1 cellular context compared by ENCODE assay signal in genomic region chr3:42032693-42033349, GRCh38.
A peak's percentile ranks its signal among the peaks of the same experiment; 100 is the strongest.
TF ChIP-seq lines count a peak whose summit lies in the region.

No MANE protein-coding gene starts in this region.

TF ChIP-seq in HepG2, 621 proteins besides CTCF, POLR2A, EP300 and RAD21 (continued from another document and continues in another):
- TF ChIP-seq NFAT5 (CRISPR knock-in tag; IDR thresholded peaks at IDR 0.05) (no peak), CSRNP2 (CRISPR knock-in tag; conservative IDR thresholded peaks at IDR 0.05; ENCODE audit: low read depth) (no peak), IRF9 (CRISPR knock-in tag; IDR thresholded peaks at IDR 0.05; ENCODE audit: borderline replicate concordance) (no peak), ARID2 (CRISPR knock-in tag; IDR thresholded peaks at IDR 0.05; ENCODE audit: borderline replicate concordance) (no peak), ZNF562 (CRISPR knock-in tag; IDR thresholded peaks at IDR 0.05; ENCODE audit: borderline replicate concordance) (no peak), HOXA7 (CRISPR knock-in tag; IDR thresholded peaks at IDR 0.05) (no peak), CBX5 (CRISPR knock-in tag; IDR thresholded peaks at IDR 0.05; ENCODE audit: borderline replicate concordance) (peak; percentile 46; the same call in 1 of the 2 replicates), MTF2 (CRISPR knock-in tag; IDR thresholded peaks at IDR 0.05; ENCODE audit: borderline replicate concordance) (no peak), ZNF557 (CRISPR knock-in tag; IDR thresholded peaks at IDR 0.05) (no peak), PAXIP1 (CRISPR knock-in tag; conservative IDR thresholded peaks at IDR 0.05) (peak; percentile 88), PCBP2 (optimal IDR thresholded peaks at IDR 0.05; ENCODE audit: low read depth, low read length, poor library complexity, severe bottlenecking) (no peak), ZNF234 (CRISPR knock-in tag; conservative IDR thresholded peaks at IDR 0.05) (no peak), TBL1XR1 (IDR thresholded peaks at IDR 0.05; ENCODE audit: borderline replicate concordance, low read length, partially characterized antibody) (peak; percentile 92), ZNF407 (CRISPR knock-in tag; IDR thresholded peaks at IDR 0.05; ENCODE audit: not compliant biosample characterization) (no peak), FOXP1 (IDR thresholded peaks at IDR 0.05) (0 out of 2 replicates have a peak, but pooled peaks have one; percentile 29), FOXP1 (CRISPR knock-in tag; IDR thresholded peaks at IDR 0.05) (peak; percentile 86), PLSCR1 (CRISPR knock-in tag; IDR thresholded peaks at IDR 0.05; ENCODE audit: borderline replicate concordance) (no peak), IKZF4 (CRISPR knock-in tag; IDR thresholded peaks at IDR 0.05; ENCODE audit: borderline replicate concordance, low read depth, not compliant biosample characterization) (no peak), TCF12 (IDR thresholded peaks at IDR 0.05) (no peak), TCF12 (CRISPR knock-in tag; IDR thresholded peaks at IDR 0.05) (peak; percentile 62; the same call in 1 of the 2 replicates), ZNF549 (CRISPR knock-in tag; IDR thresholded peaks at IDR 0.05) (no peak), RFX5 (IDR thresholded peaks at IDR 0.05; ENCODE audit: low read depth, low read length) (no peak), GTF3A (CRISPR knock-in tag; conservative IDR thresholded peaks at IDR 0.05) (no peak), ZNF747 (CRISPR knock-in tag; IDR thresholded peaks at IDR 0.05; ENCODE audit: borderline replicate concordance) (peak; percentile 83; the same call in 1 of the 2 replicates), BCLAF1 (IDR thresholded peaks at IDR 0.05) (no peak), ZNF34 (CRISPR knock-in tag; IDR thresholded peaks at IDR 0.05; ENCODE audit: borderline replicate concordance) (no peak), MAX (IDR thresholded peaks at IDR 0.05) (peak; percentile 85), RORA (CRISPR knock-in tag; IDR thresholded peaks at IDR 0.05) (no peak), GATA4 (IDR thresholded peaks at IDR 0.05; ENCODE audit: borderline replicate concordance, low read depth) (no peak), NR2F6 (IDR thresholded peaks at IDR 0.05) (peak; percentile 86), NR2F6 (CRISPR knock-in tag; IDR thresholded peaks at IDR 0.05) (peak; percentile 94), ZMYM4 (CRISPR knock-in tag; IDR thresholded peaks at IDR 0.05) (peak; percentile 78), ZNF605 (CRISPR knock-in tag; IDR thresholded peaks at IDR 0.05) (no peak), IKZF1 (IDR thresholded peaks at IDR 0.05) (no peak), PAWR (CRISPR knock-in tag; IDR thresholded peaks at IDR 0.05; ENCODE audit: borderline replicate concordance) (no peak), PHB2 (IDR thresholded peaks at IDR 0.05; ENCODE audit: partially characterized antibody) (no peak)
